30 cellular contexts compared by ENCODE assay signal in genomic region chr4:107009196-107009595, GRCh38. TPM values are rescaled to one million over a fixed set of nuclear protein-coding genes. Genes with fewer than 3 reads are reported as not detected.
"Had no signal": no experiment of that assay in that cellular context is flagged by ENCODE, and none has a peak within 500 bp of the region (broad histone marks: within the 10 kb centered on the region; RNA-seq: fewer than 3 reads in every experiment).

No MANE protein-coding gene starts in this region.

- H3K4me2 ChIP-seq: neural progenitor cell had no signal

- H3K9me3 ChIP-seq: left lung, neutrophil, ovary, right atrium auricular region, right lobe of liver, spleen, suprapubic skin, thoracic aorta, tibial nerve, uterus had no signal

- H3K36me3 ChIP-seq: left lung, neural progenitor cell, neutrophil, ovary, right atrium auricular region, right lobe of liver, spleen, suprapubic skin, thoracic aorta, tibial nerve, uterus had no signal

- DNase-seq: hippocampal formation; immature natural killer cell; kidney; left colon; left lung; mesendoderm; naive B cell; natural killer cell; nephron progenitor cell; occipital lobe; ovary; right lobe of liver; spleen; stimulated activated CD4-positive, alpha-beta T cell treated with anti-CD3 and anti-CD28 coated beads, Interleukin-4, amount 100 ng/mL, for 24 hours; stimulated activated naive CD4-positive, alpha-beta T cell; uterus had no signal

- H3K4me3 Mint-ChIP-seq: immature natural killer cell; mesothelial cell of epicardium; naive B cell; natural killer cell; nephron progenitor cell; neural progenitor cell; stimulated activated effector memory CD8-positive, alpha-beta T cell treated with anti-CD3 and anti-CD28 coated beads, Interleukin-12 subunit alpha, Interleukin-12 subunit beta, amount 100 ng/mL, for 72 hours; stimulated activated naive CD8-positive, alpha-beta T cell treated with anti-CD3 and anti-CD28 coated beads, Interleukin-15, Interleukin-2, amounts not matched to agents 100 ng/mL and 50 ng/mL, for 24 hours; type B pancreatic cell had no signal

- H3K27ac ChIP-seq: left lung, neural progenitor cell, neutrophil, ovary, right atrium auricular region, right lobe of liver, skin epidermis, spleen, suprapubic skin, thoracic aorta, tibial nerve, uterus had no signal

- H3K4me3 ChIP-seq: left lung, lung, neural progenitor cell, ovary, right atrium auricular region, right lobe of liver, skin epidermis, spleen, suprapubic skin, thoracic aorta, tibial nerve, uterus had no signal

- H3K27ac Mint-ChIP-seq: immature natural killer cell; mesothelial cell of epicardium; naive B cell; natural killer cell; nephron progenitor cell; neural progenitor cell; progenitor cell of endocrine pancreas; stimulated activated effector memory CD8-positive, alpha-beta T cell treated with anti-CD3 and anti-CD28 coated beads, Interleukin-12 subunit alpha, Interleukin-12 subunit beta, amount 100 ng/mL, for 72 hours; stimulated activated naive CD8-positive, alpha-beta T cell treated with anti-CD3 and anti-CD28 coated beads, Interleukin-15, Interleukin-2, amounts not matched to agents 100 ng/mL and 50 ng/mL, for 24 hours; type B pancreatic cell had no signal

- H3K9ac ChIP-seq: neural progenitor cell had no signal

- H3K27me3 ChIP-seq: left lung, neural progenitor cell, neutrophil, ovary, right atrium auricular region, right lobe of liver, spleen, suprapubic skin, tibial nerve, uterus had no signal

- H3K9me3 Mint-ChIP-seq: mesothelial cell of epicardium; nephron progenitor cell; neural progenitor cell; stimulated activated effector memory CD8-positive, alpha-beta T cell treated with anti-CD3 and anti-CD28 coated beads, Interleukin-12 subunit alpha, Interleukin-12 subunit beta, amount 100 ng/mL, for 72 hours; stimulated activated naive CD8-positive, alpha-beta T cell treated with anti-CD3 and anti-CD28 coated beads, Interleukin-15, Interleukin-2, amounts not matched to agents 100 ng/mL and 50 ng/mL, for 24 hours; type B pancreatic cell had no signal

- H3K4me1 Mint-ChIP-seq: immature natural killer cell; naive B cell; natural killer cell; nephron progenitor cell; neural progenitor cell; stimulated activated effector memory CD8-positive, alpha-beta T cell treated with anti-CD3 and anti-CD28 coated beads, Interleukin-12 subunit alpha, Interleukin-12 subunit beta, amount 100 ng/mL, for 72 hours had no signal

- ATAC-seq: left colon; left lung; natural killer cell; right lobe of liver; stimulated activated effector memory CD8-positive, alpha-beta T cell treated with anti-CD3 and anti-CD28 coated beads, Interleukin-12 subunit alpha, Interleukin-12 subunit beta, amount 100 ng/mL, for 72 hours had no signal

- H2AFZ ChIP-seq: neural progenitor cell had no signal

- H3K36me3 Mint-ChIP-seq: immature natural killer cell; mesothelial cell of epicardium; naive B cell; natural killer cell; neural progenitor cell; stimulated activated effector memory CD8-positive, alpha-beta T cell treated with anti-CD3 and anti-CD28 coated beads, Interleukin-12 subunit alpha, Interleukin-12 subunit beta, amount 100 ng/mL, for 72 hours had no signal

- H3K27me3 Mint-ChIP-seq: naive B cell; progenitor cell of endocrine pancreas; stimulated activated naive CD8-positive, alpha-beta T cell treated with anti-CD3 and anti-CD28 coated beads, Interleukin-15, Interleukin-2, amounts not matched to agents 100 ng/mL and 50 ng/mL, for 24 hours had no signal

- H3K4me1 ChIP-seq: left lung, neural progenitor cell, right atrium auricular region, right lobe of liver, spleen, suprapubic skin, tibial nerve, uterus had no signal

RNA-seq across cellular contexts. Expression of gene DKK2, which starts 26.9 kb away (rescaled TPM):
- total RNA-seq: mononuclear cell had no signal
- polyA plus RNA-seq: immature natural killer cell had no signal
